19 cellular contexts compared by ENCODE assay signal in genomic region chr12:131598717-131599116, GRCh38.
DNase-seq lines count a peak whose midpoint lies in the region; ATAC-seq and TF ChIP-seq lines count a peak whose summit lies in the region.
"Had no signal": no experiment of that assay in that cellular context is flagged by ENCODE, and none has a peak within 500 bp of the region (broad histone marks: within the 10 kb centered on the region; RNA-seq: fewer than 3 reads in every experiment).

No MANE protein-coding gene starts in this region.

- H3K4me1 ChIP-seq in CD4-positive, CD25-positive, alpha-beta regulatory T cell (ENCODE audit: control insufficient read depth, insufficient read depth, low read length, poor library complexity, severe bottlenecking) = peaks cover 9% of the 10 kb centered on the region
- no peaks in the 10 kb centered on the region for H3K4me1 ChIP-seq in HEK293 (ENCODE audit: control insufficient read depth, insufficient read depth, low read length)
- H3K4me1 ChIP-seq: A549, Peyer's patch, SJSA1 had no signal

- H3K36me3 ChIP-seq in CD4-positive, CD25-positive, alpha-beta regulatory T cell (ENCODE audit: control insufficient read depth, insufficient read depth, low read length) = no peaks in the 10 kb centered on the region
- H3K36me3 ChIP-seq in HEK293 (ENCODE audit: control insufficient read depth in 2 of 2, insufficient read depth in 1 of 2, low read length in 2 of 2) = no peaks in the 10 kb centered on the region
- H3K36me3 ChIP-seq: BLaER1 treated with 17β-estradiol and CSF1 and Interleukin-3, amounts not matched to agents 10 nM and 100 nM; Peyer's patch; SJSA1 had no signal

- no peak overlapping the region for H3K27ac ChIP-seq in CD4-positive, CD25-positive, alpha-beta regulatory T cell (ENCODE audit: insufficient read depth, low read length, poor library complexity, severe bottlenecking)
- no peak overlapping the region for H3K27ac ChIP-seq in HEK293 (ENCODE audit: extremely low read depth, low read depth, low read length)
- H3K27ac ChIP-seq: A549; BLaER1 treated with 17β-estradiol and CSF1 and Interleukin-3, amounts not matched to agents 10 nM and 100 nM; Peyer's patch; SJSA1 had no signal

- peaks cover 5 to 22% (median 12%) of the 10 kb centered on the region in 4 donors for H3K4me1 Mint-ChIP-seq in CD4-positive, CD25-positive, alpha-beta regulatory T cell
- H3K4me1 Mint-ChIP-seq in activated CD8-positive, alpha-beta T cell treated with anti-CD3 and anti-CD28 coated beads, Interleukin-2, amount 10 ng/mL, durations not matched to agents 7 days and 5 days (ENCODE audit: low read depth) = peaks cover 19% of the 10 kb centered on the region
- peaks cover 22% of the 10 kb centered on the region for H3K4me1 Mint-ChIP-seq in activated T-cell treated with anti-CD3 and anti-CD28 coated beads, Interleukin-2, amount 50 U/mL, for 4 hours (ENCODE audit: low read depth)

- no peak overlapping the region for H3K4me3 Mint-ChIP-seq in CD4-positive, CD25-positive, alpha-beta regulatory T cell
- H3K4me3 Mint-ChIP-seq in activated CD8-positive, alpha-beta T cell treated with anti-CD3 and anti-CD28 coated beads, Interleukin-2, amount 10 ng/mL, durations not matched to agents 7 days and 5 days = no peak overlapping the region
- no peak overlapping the region for H3K4me3 Mint-ChIP-seq in activated T-cell treated with anti-CD3 and anti-CD28 coated beads, Interleukin-2, amount 50 U/mL, for 4 hours

- H3K27me3 Mint-ChIP-seq in CD4-positive, CD25-positive, alpha-beta regulatory T cell = no peaks in the 10 kb centered on the region
- H3K27me3 Mint-ChIP-seq in activated CD8-positive, alpha-beta T cell treated with anti-CD3 and anti-CD28 coated beads, Interleukin-2, amount 10 ng/mL, durations not matched to agents 7 days and 5 days (ENCODE audit: low read depth) = no peaks in the 10 kb centered on the region
- H3K27me3 Mint-ChIP-seq in activated T-cell treated with anti-CD3 and anti-CD28 coated beads, Interleukin-2, amount 50 U/mL, for 4 hours (ENCODE audit: low read depth) = no peaks in the 10 kb centered on the region

- H3K36me3 Mint-ChIP-seq in CD4-positive, CD25-positive, alpha-beta regulatory T cell = no peaks in the 10 kb centered on the region
- no peaks in the 10 kb centered on the region for H3K36me3 Mint-ChIP-seq in activated CD8-positive, alpha-beta T cell treated with anti-CD3 and anti-CD28 coated beads, Interleukin-2, amount 10 ng/mL, durations not matched to agents 7 days and 5 days (ENCODE audit: low read depth)
- H3K36me3 Mint-ChIP-seq in activated T-cell treated with anti-CD3 and anti-CD28 coated beads, Interleukin-2, amount 50 U/mL, for 4 hours (ENCODE audit: insufficient read depth) = no peaks in the 10 kb centered on the region

- H3K27me3 ChIP-seq in CD4-positive, CD25-positive, alpha-beta regulatory T cell (ENCODE audit: control insufficient read depth, insufficient read depth, low read length) = no peaks in the 10 kb centered on the region
- H3K27me3 ChIP-seq: Peyer's patch had no signal

- H3K9me3 ChIP-seq in CD4-positive, CD25-positive, alpha-beta regulatory T cell (ENCODE audit: control insufficient read depth in 2 of 2, low read length in 2 of 2) = no peaks in the 10 kb centered on the region
- H3K9me3 ChIP-seq in HEK293 (ENCODE audit: control insufficient read depth, insufficient read depth, low read depth, low read length) = no peaks in the 10 kb centered on the region
- H3K9me3 ChIP-seq: A549, Peyer's patch, SJSA1 had no signal

- no peak for TF ChIP-seq CTCF in HEK293 (tag by site-specific recombination; IDR thresholded peaks at IDR 0.05)

- H3K27ac Mint-ChIP-seq in CD4-positive, CD25-positive, alpha-beta regulatory T cell = peak overlapping the region in 2 of 3 donors; percentile 42 to 92
- no peak overlapping the region for H3K27ac Mint-ChIP-seq in activated CD8-positive, alpha-beta T cell treated with anti-CD3 and anti-CD28 coated beads, Interleukin-2, amount 10 ng/mL, durations not matched to agents 7 days and 5 days

- DNase-seq in CD4-positive, CD25-positive, alpha-beta regulatory T cell = no peak
- DNase-seq in activated CD8-positive, alpha-beta T cell treated with anti-CD3 and anti-CD28 coated beads, Interleukin-2, amount 10 ng/mL, durations not matched to agents 7 days and 5 days = no peak
- DNase-seq in iPS-NIHi7 (ENCODE audit: extremely low spot score) = peak; percentile 42
- no peak for DNase-seq in DMS79 treated with DMSO at 0.1 percent for 48 hours (lab: John Stamatoyannopoulos, UW)
- no peak for DNase-seq in activated T-cell treated with anti-CD3 and anti-CD28 coated beads, Interleukin-2, amount 50 U/mL, for 4 hours
- DNase-seq: MM.1S; NCI-H1092; NCI-H146; NCI-H2081 treated with DMSO at 0.1 percent for 48 hours; NCI-H446 treated with DMSO at 0.1 percent for 48 hours; NCI-H69; NK-92 treated with Interleukin-12 subunit alpha and Interleukin-12 subunit beta, amount 100 ng/mL, for 24 hours; Peyer's patch had no signal

- POLR2A ChIA-PET in HEK293 (lab: Yijun Ruan, JAX) = no interaction called here
- POLR2A ChIA-PET in activated CD8-positive, alpha-beta T cell treated with anti-CD3 and anti-CD28 coated beads, Interleukin-2, amount 10 ng/mL, durations not matched to agents 7 days and 5 days (lab: Charles Lee) = no interaction called here

- no peak overlapping the region for H3K4me3 ChIP-seq in CD4-positive, CD25-positive, alpha-beta regulatory T cell (ENCODE audit: low read depth, low read length)
- H3K4me3 ChIP-seq in HEK293 (ENCODE audit: low read depth, low read length) = no peak overlapping the region
- H3K4me3 ChIP-seq: A549; BLaER1 treated with 17β-estradiol and CSF1 and Interleukin-3, amounts not matched to agents 10 nM and 100 nM; Peyer's patch; SJSA1 had no signal

- no peak for ATAC-seq in CD4-positive, CD25-positive, alpha-beta regulatory T cell (ENCODE audit: low read depth in 2 of 2)
- peak; percentile 30 for ATAC-seq in activated CD8-positive, alpha-beta T cell treated with anti-CD3 and anti-CD28 coated beads, Interleukin-2, amount 10 ng/mL, durations not matched to agents 7 days and 5 days
- ATAC-seq in GM18858 (IDR thresholded peaks at IDR 0.05; ENCODE audit: unreplicated experiment) = no peak
- ATAC-seq in HG03280 (IDR thresholded peaks at IDR 0.05; ENCODE audit: unreplicated experiment) = no peak
- ATAC-seq in activated T-cell treated with anti-CD3 and anti-CD28 coated beads, Interleukin-2, amount 50 U/mL, for 4 hours = no peak

- CTCF ChIA-PET in HEK293 (lab: Yijun Ruan, JAX) = no interaction called here
- CTCF ChIA-PET in activated CD8-positive, alpha-beta T cell treated with anti-CD3 and anti-CD28 coated beads, Interleukin-2, amount 10 ng/mL, durations not matched to agents 7 days and 5 days (lab: Charles Lee) = no interaction called here

- H3K9me3 Mint-ChIP-seq in CD4-positive, CD25-positive, alpha-beta regulatory T cell = peaks cover 0 to 1% (median 0%) of the 10 kb centered on the region in 7 donors
- H3K9me3 Mint-ChIP-seq in activated CD8-positive, alpha-beta T cell treated with anti-CD3 and anti-CD28 coated beads, Interleukin-2, amount 10 ng/mL, durations not matched to agents 7 days and 5 days (ENCODE audit: insufficient read depth) = no peaks in the 10 kb centered on the region
- no peaks in the 10 kb centered on the region for H3K9me3 Mint-ChIP-seq in activated T-cell treated with anti-CD3 and anti-CD28 coated beads, Interleukin-2, amount 50 U/mL, for 4 hours

TF ChIP-seq in HEK293, 187 proteins besides CTCF, POLR2A, EP300 and RAD21 (continues in another document):
- peak; percentile 77; the same call in 1 of the 2 replicates for TF ChIP-seq GLIS1 (tag by site-specific recombination; IDR thresholded peaks at IDR 0.05)
- no peak for TF ChIP-seq ZNF571 (tag by site-specific recombination; IDR thresholded peaks at IDR 0.05)
- no peak for TF ChIP-seq ZNF776 (tag by site-specific recombination; IDR thresholded peaks at IDR 0.05; ENCODE audit: borderline replicate concordance)
- no peak for TF ChIP-seq ZFHX2 (tag by site-specific recombination; conservative IDR thresholded peaks at IDR 0.05)
- TF ChIP-seq, protein P1, sequence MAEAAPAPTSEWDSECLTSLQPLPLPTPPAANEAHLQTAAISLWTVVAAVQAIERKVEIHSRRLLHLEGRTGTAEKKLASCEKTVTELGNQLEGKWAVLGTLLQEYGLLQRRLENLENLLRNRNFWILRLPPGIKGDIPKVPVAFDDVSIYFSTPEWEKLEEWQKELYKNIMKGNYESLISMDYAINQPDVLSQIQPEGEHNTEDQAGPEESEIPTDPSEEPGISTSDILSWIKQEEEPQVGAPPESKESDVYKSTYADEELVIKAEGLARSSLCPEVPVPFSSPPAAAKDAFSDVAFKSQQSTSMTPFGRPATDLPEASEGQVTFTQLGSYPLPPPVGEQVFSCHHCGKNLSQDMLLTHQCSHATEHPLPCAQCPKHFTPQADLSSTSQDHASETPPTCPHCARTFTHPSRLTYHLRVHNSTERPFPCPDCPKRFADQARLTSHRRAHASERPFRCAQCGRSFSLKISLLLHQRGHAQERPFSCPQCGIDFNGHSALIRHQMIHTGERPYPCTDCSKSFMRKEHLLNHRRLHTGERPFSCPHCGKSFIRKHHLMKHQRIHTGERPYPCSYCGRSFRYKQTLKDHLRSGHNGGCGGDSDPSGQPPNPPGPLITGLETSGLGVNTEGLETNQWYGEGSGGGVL (tag by site-specific recombination; IDR thresholded peaks at IDR 0.05) = no peak
- no peak for TF ChIP-seq SALL2 (tag by site-specific recombination; IDR thresholded peaks at IDR 0.05; ENCODE audit: borderline replicate concordance)
- no peak for TF ChIP-seq ZNF169 (tag by site-specific recombination; IDR thresholded peaks at IDR 0.05)
- TF ChIP-seq ZBTB6 (tag by site-specific recombination; IDR thresholded peaks at IDR 0.05) = no peak
- peak; percentile 90 for TF ChIP-seq KLF1 (tag by site-specific recombination; IDR thresholded peaks at IDR 0.05)
- no peak for TF ChIP-seq ZNF266 (tag by site-specific recombination; IDR thresholded peaks at IDR 0.05; ENCODE audit: low read depth)
- TF ChIP-seq EGR2 (tag by site-specific recombination; IDR thresholded peaks at IDR 0.05; ENCODE audit: low read depth) = no peak
- no peak for TF ChIP-seq ZBTB8A (tag by site-specific recombination; IDR thresholded peaks at IDR 0.05)
- no peak for TF ChIP-seq HOXD13 (CRISPR knock-in tag; IDR thresholded peaks at IDR 0.05; ENCODE audit: borderline replicate concordance)
- TF ChIP-seq SP2 (tag by site-specific recombination; IDR thresholded peaks at IDR 0.05) = no peak
- TF ChIP-seq ZNF366 (tag by site-specific recombination; conservative IDR thresholded peaks at IDR 0.05) = no peak
